2 cellular contexts compared by ENCODE assay signal in genomic region chr11:102289510-102290078, GRCh38.
TF ChIP-seq lines count a peak whose summit lies in the region.

No MANE protein-coding gene starts in this region.

TF ChIP-seq in A549, 52 proteins besides CTCF, POLR2A, EP300 and RAD21:
- TF ChIP-seq ZSCAN20 (CRISPR knock-in tag; IDR thresholded peaks at IDR 0.05) (no peak), NFE2L2 (conservative IDR thresholded peaks at IDR 0.05; ENCODE audit: low read length) (no peak), CEBPB (IDR thresholded peaks at IDR 0.05) (no peak), KDM1A (IDR thresholded peaks at IDR 0.05; ENCODE audit: low read depth) (no peak), ATOH8 (CRISPR knock-in tag; IDR thresholded peaks at IDR 0.05; ENCODE audit: low read depth) (no peak), SREBF2 (IDR thresholded peaks at IDR 0.05) (no peak), TP53 (CRISPR knock-in tag; IDR thresholded peaks at IDR 0.05) (no peak), REST (IDR thresholded peaks at IDR 0.05) (no peak), RCOR1 (IDR thresholded peaks at IDR 0.05; ENCODE audit: low read depth, low read length) (no peak), NPAS2 (CRISPR knock-in tag; IDR thresholded peaks at IDR 0.05; ENCODE audit: borderline replicate concordance) (no peak)

TF ChIP-seq in IMR-90, 13 proteins besides CTCF, POLR2A, EP300 and RAD21:
- TF ChIP-seq RCOR1 (IDR thresholded peaks at IDR 0.05; ENCODE audit: insufficient replicate concordance, low read length) (no peak), CEBPB (IDR thresholded peaks at IDR 0.05; ENCODE audit: low read depth, low read length) (no peak), MAZ (IDR thresholded peaks at IDR 0.05; ENCODE audit: borderline replicate concordance, low read depth, low read length) (no peak), CHD1 (IDR thresholded peaks at IDR 0.05; ENCODE audit: low read depth, low read length) (no peak)
